ENCODE assay signal across 8 cellular contexts in the genomic region with DNA sequence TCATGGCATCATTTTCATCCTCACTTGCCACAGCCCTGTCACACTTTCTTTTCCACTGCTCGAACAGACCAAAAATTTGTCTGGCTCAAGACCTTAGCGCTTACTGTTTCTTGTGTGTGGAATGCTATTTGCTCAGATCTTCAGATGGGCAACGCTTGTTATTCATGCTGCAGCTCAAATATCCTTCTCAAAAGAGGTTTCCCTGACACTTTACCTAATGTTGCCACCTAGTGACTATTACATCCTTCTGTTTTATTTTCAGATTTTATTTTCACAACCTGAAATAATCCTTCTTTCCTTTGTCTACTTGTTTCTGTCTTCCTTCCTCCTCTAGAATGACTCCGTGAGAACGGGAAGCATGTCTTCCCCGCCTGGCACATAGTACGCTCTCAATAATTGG. TPM values are rescaled to one million over a fixed set of nuclear protein-coding genes. Genes with fewer than 3 reads are reported as not detected.
DNase-seq lines count a peak whose midpoint lies in the region; ATAC-seq and TF ChIP-seq lines count a peak whose summit lies in the region.

No MANE protein-coding gene starts in this region.

- CTCF ChIA-PET in activated CD8-positive, alpha-beta T cell treated with anti-CD3 and anti-CD28 coated beads for 36 hours (lab: Charles Lee), result interaction anchor here (0.6 to 5.8 kb wide), 26 partner anchors 9 to 329 kb away, joined by 3 to 54 read pairs (median 4); a partner anchor contains a TSS
- CTCF ChIA-PET in activated CD8-positive, alpha-beta T cell treated with anti-CD3 and anti-CD28 coated beads, Interleukin-2, amount 10 ng/mL, durations not matched to agents 7 days and 5 days (lab: Charles Lee), result interaction anchor here (0.6 to 3.3 kb wide), 26 partner anchors 10 to 331 kb away, joined by 3 to 46 read pairs (median 4); a partner anchor contains a TSS

- no peak overlapping the region for H3K27ac ChIP-seq in neural cell (ENCODE audit: low read length)
- H3K27ac ChIP-seq in uterus, result peak overlapping the region in 1 of 2 donors; percentile 25

- H3K4me3 ChIP-seq in NB4 (ENCODE audit: low read depth, low read length) (no peak overlapping the region), astrocyte of the cerebellum (ENCODE audit: low read depth, low read length) (no peak overlapping the region), neural cell (ENCODE audit: low read length) (no peak overlapping the region), uterus (no peak overlapping the region)

- no peak overlapping the region for H3K4me2 ChIP-seq in neural cell (ENCODE audit: low read length)

- H3K9me2 ChIP-seq in neural cell (ENCODE audit: insufficient read depth, low read length), result no peaks in the 10 kb centered on the region

- peak overlapping the region; percentile 36 for H3K27ac Mint-ChIP-seq in activated CD8-positive, alpha-beta T cell treated with anti-CD3 and anti-CD28 coated beads for 36 hours
- no peak overlapping the region for H3K27ac Mint-ChIP-seq in activated CD8-positive, alpha-beta T cell treated with anti-CD3 and anti-CD28 coated beads, Interleukin-2, amount 10 ng/mL, durations not matched to agents 7 days and 5 days

- H3K4me1 ChIP-seq in uterus, result no peaks in the 10 kb centered on the region

- no peak for TF ChIP-seq EP300 in neural cell (conservative IDR thresholded peaks at IDR 0.05; ENCODE audit: poor library complexity, severe bottlenecking)

- peak; percentile 60 for TF ChIP-seq RAD21 in neural cell (conservative IDR thresholded peaks at IDR 0.05)

- no peaks in the 10 kb centered on the region for H3K27me3 ChIP-seq in neural cell (ENCODE audit: insufficient read depth, low read depth, low read length)
- H3K27me3 ChIP-seq in uterus, result no peaks in the 10 kb centered on the region

- peaks cover 10% of the 10 kb centered on the region for H3K36me3 Mint-ChIP-seq in activated CD8-positive, alpha-beta T cell treated with anti-CD3 and anti-CD28 coated beads for 36 hours (ENCODE audit: low read depth)
- H3K36me3 Mint-ChIP-seq in activated CD8-positive, alpha-beta T cell treated with anti-CD3 and anti-CD28 coated beads, Interleukin-2, amount 10 ng/mL, durations not matched to agents 7 days and 5 days (ENCODE audit: low read depth), result peaks cover 14% of the 10 kb centered on the region

- no peaks in the 10 kb centered on the region for H3K9me3 Mint-ChIP-seq in activated CD8-positive, alpha-beta T cell treated with anti-CD3 and anti-CD28 coated beads for 36 hours
- no peaks in the 10 kb centered on the region for H3K9me3 Mint-ChIP-seq in activated CD8-positive, alpha-beta T cell treated with anti-CD3 and anti-CD28 coated beads, Interleukin-2, amount 10 ng/mL, durations not matched to agents 7 days and 5 days (ENCODE audit: insufficient read depth)

- H3K9me3 ChIP-seq in neural cell (ENCODE audit: low read length), result no peaks in the 10 kb centered on the region
- H3K9me3 ChIP-seq in uterus, result no peaks in the 10 kb centered on the region

- no peaks in the 10 kb centered on the region for H3K36me3 ChIP-seq in neural cell (ENCODE audit: insufficient read depth, low read length)
- no peaks in the 10 kb centered on the region for H3K36me3 ChIP-seq in uterus

- in situ Hi-C loops in astrocyte of the cerebellum (cut with HindIII; ENCODE audit: low sequenced_read_pairs), result no loop called here

- H2AFZ ChIP-seq in neural cell (ENCODE audit: low read depth, low read length), result no peak overlapping the region

- peak overlapping the region; percentile 31 for H3K4me3 Mint-ChIP-seq in activated CD8-positive, alpha-beta T cell treated with anti-CD3 and anti-CD28 coated beads for 36 hours
- H3K4me3 Mint-ChIP-seq in activated CD8-positive, alpha-beta T cell treated with anti-CD3 and anti-CD28 coated beads, Interleukin-2, amount 10 ng/mL, durations not matched to agents 7 days and 5 days, result no peak overlapping the region

- intact Hi-C loops in activated CD8-positive, alpha-beta T cell treated with anti-CD3 and anti-CD28 coated beads for 36 hours (cut with micrococcal nuclease), result loop anchor here (5.0 kb wide), 2 partner anchors 199 to 254 kb away; a partner anchor contains a TSS
- intact Hi-C loops in uterus (cut with DNase I; ENCODE audit: low total_unique reads), result no loop called here

- POLR2A ChIA-PET in activated CD8-positive, alpha-beta T cell treated with anti-CD3 and anti-CD28 coated beads for 36 hours (lab: Charles Lee), result interaction anchor here (0.8 to 1.6 kb wide), 3 partner anchors 20 to 313 kb away, joined by 3 to 5 read pairs (median 4); a partner anchor contains a TSS
- POLR2A ChIA-PET in activated CD8-positive, alpha-beta T cell treated with anti-CD3 and anti-CD28 coated beads, Interleukin-2, amount 10 ng/mL, durations not matched to agents 7 days and 5 days (lab: Charles Lee), result interaction anchor here (0.9 to 1.4 kb wide), 2 partner anchors 197 to 252 kb away, joined by 4 to 5 read pairs; a partner anchor contains a TSS

- peak; percentile 55 for TF ChIP-seq CTCF in activated CD8-positive, alpha-beta T cell treated with anti-CD3 and anti-CD28 coated beads for 36 hours (IDR thresholded peaks at IDR 0.05)
- TF ChIP-seq CTCF in NB4 (IDR thresholded peaks at IDR 0.05; ENCODE audit: low read depth, low read length), result no peak
- TF ChIP-seq CTCF in astrocyte of the cerebellum (IDR thresholded peaks at IDR 0.05; ENCODE audit: low read depth, low read length, missing control alignments), result peak; percentile 18
- peak; percentile 59 for TF ChIP-seq CTCF in neural cell (IDR thresholded peaks at IDR 0.05; ENCODE audit: poor library complexity, severe bottlenecking)
- peak in 2 of 4 experiments; percentile 20 to 29 for TF ChIP-seq CTCF in uterus (IDR thresholded peaks at IDR 0.05)

- H4K20me1 ChIP-seq in neural cell (ENCODE audit: insufficient read depth), result peaks cover 8% of the 10 kb centered on the region

- no peaks in the 10 kb centered on the region for H3K27me3 Mint-ChIP-seq in activated CD8-positive, alpha-beta T cell treated with anti-CD3 and anti-CD28 coated beads for 36 hours
- H3K27me3 Mint-ChIP-seq in activated CD8-positive, alpha-beta T cell treated with anti-CD3 and anti-CD28 coated beads, Interleukin-2, amount 10 ng/mL, durations not matched to agents 7 days and 5 days (ENCODE audit: low read depth), result no peaks in the 10 kb centered on the region

- H3K79me2 ChIP-seq in neural cell (replicated peaks; ENCODE audit: insufficient read depth, low read length), result peaks cover 83% of the 10 kb centered on the region

- no peak for ATAC-seq in activated CD8-positive, alpha-beta T cell treated with anti-CD3 and anti-CD28 coated beads for 36 hours
- no peak for ATAC-seq in activated CD8-positive, alpha-beta T cell treated with anti-CD3 and anti-CD28 coated beads, Interleukin-2, amount 10 ng/mL, durations not matched to agents 7 days and 5 days
- no peak for ATAC-seq in HG03378 (IDR thresholded peaks at IDR 0.05; ENCODE audit: unreplicated experiment)
- no peak for ATAC-seq in HG03175 (IDR thresholded peaks at IDR 0.05; ENCODE audit: unreplicated experiment)

- no peak overlapping the region for H3K9ac ChIP-seq in neural cell (ENCODE audit: low read length)

- no peak for TF ChIP-seq POLR2A in NB4 (IDR thresholded peaks at IDR 0.05; ENCODE audit: extremely low read depth, insufficient read length)
- no peak for TF ChIP-seq POLR2A in uterus (IDR thresholded peaks at IDR 0.05)

- H3F3A ChIP-seq in neural cell (ENCODE audit: insufficient read depth, low read length, poor library complexity, severe bottlenecking), result no peaks in the 10 kb centered on the region

- no peak for DNase-seq in activated CD8-positive, alpha-beta T cell treated with anti-CD3 and anti-CD28 coated beads for 36 hours
- no peak for DNase-seq in activated CD8-positive, alpha-beta T cell treated with anti-CD3 and anti-CD28 coated beads, Interleukin-2, amount 10 ng/mL, durations not matched to agents 7 days and 5 days
- DNase-seq in NB4 (ENCODE audit: low read depth), result peak; percentile 41
- peak; percentile 41 for DNase-seq in astrocyte of the cerebellum (ENCODE audit: low read depth)
- DNase-seq in uterus, result no peak

- H3K4me1 Mint-ChIP-seq in activated CD8-positive, alpha-beta T cell treated with anti-CD3 and anti-CD28 coated beads for 36 hours (ENCODE audit: low read depth), result peaks cover 54% of the 10 kb centered on the region
- H3K4me1 Mint-ChIP-seq in activated CD8-positive, alpha-beta T cell treated with anti-CD3 and anti-CD28 coated beads, Interleukin-2, amount 10 ng/mL, durations not matched to agents 7 days and 5 days (ENCODE audit: low read depth), result peaks cover 46% of the 10 kb centered on the region

TF ChIP-seq in neural cell, 6 proteins besides CTCF, POLR2A, EP300 and RAD21:
- TF ChIP-seq SMC3 (conservative IDR thresholded peaks at IDR 0.05; ENCODE audit: poor library complexity) (peak; percentile 56), MXI1 (conservative IDR thresholded peaks at IDR 0.05; ENCODE audit: poor library complexity, severe bottlenecking) (no peak), EZH2 (IDR thresholded peaks at IDR 0.05; ENCODE audit: borderline replicate concordance, insufficient read depth, low read length, poor library complexity, severe bottlenecking) (no peak)

RNA-seq across cellular contexts. Expression of a gene that starts 5.6 kb away (rescaled TPM):
- total RNA-seq in activated CD8-positive, alpha-beta T cell treated with anti-CD3 and anti-CD28 coated beads for 36 hours, result 10 to 100 TPM; 16.8 to 18.6 TPM
- total RNA-seq in activated CD8-positive, alpha-beta T cell treated with anti-CD3 and anti-CD28 coated beads, Interleukin-2, amount 10 ng/mL, durations not matched to agents 7 days and 5 days, result 10 to 100 TPM; 18.7 to 19.0 TPM
- polyA plus RNA-seq in neural cell, result 29.0 and 32.0 TPM in 2 replicates
- polyA minus RNA-seq in neural cell, result 29.2 and 33.6 TPM in 2 replicates
- total RNA-seq in uterus, result 10 to 100 TPM; 12.1 to 27.2 (median 20.8) TPM

Comparison
In these comparisons a context has a peak if more than half of its experiments do, and no peak if none do; other contexts are left out.
1. DNase-seq: peak in NB4 (single experiment) and astrocyte of the cerebellum (single experiment); none in activated CD8-positive, alpha-beta T cell treated with anti-CD3 and anti-CD28 coated beads for 36 hours (single experiment), activated CD8-positive, alpha-beta T cell treated with anti-CD3 and anti-CD28 coated beads, Interleukin-2, amount 10 ng/mL, durations not matched to agents 7 days and 5 days (single experiment) and uterus (0 of 2).